Comparison of ENCODE assay signal across 26 cellular contexts in genomic region chr2:36013064-36013463, GRCh38.
"Had no signal": no experiment of that assay in that cellular context is flagged by ENCODE, and none has a peak within 500 bp of the region (broad histone marks: within the 10 kb centered on the region; RNA-seq: fewer than 3 reads in every experiment).

No MANE protein-coding gene starts in this region.

- H3K27me3 ChIP-seq: neutrophil, pancreas, right lobe of liver, sigmoid colon, stomach, suprapubic skin, testis, tibial artery, transverse colon, upper lobe of right lung, uterus had no signal

- H3K4me3 ChIP-seq: pancreas, prostate gland, right lobe of liver, sigmoid colon, stomach, suprapubic skin, testis, tibial artery, transverse colon, upper lobe of right lung, uterus had no signal

- ATAC-seq: naive thymus-derived CD8-positive, alpha-beta T cell; natural killer cell treated with Interleukin-12 subunit alpha and Interleukin-12 subunit beta and Interleukin-15 and Interleukin-18, amount 100 ng/mL, for 72 hours; pancreas; right cardiac atrium; right lobe of liver; stimulated activated effector memory CD8-positive, alpha-beta T cell treated with anti-CD3 and anti-CD28 coated beads, Interleukin-12 subunit alpha, Interleukin-12 subunit beta, amount 100 ng/mL, for 72 hours; stimulated activated naive B cell treated with anti-CD40 and anti-IgM and Interleukin-4, amounts not matched to agents 10 μg/mL and 1 μg/mL and 100 μg/mL, for 72 hours; upper lobe of right lung had no signal

- H3K4me1 ChIP-seq: pancreas, prostate gland, right lobe of liver, stomach, suprapubic skin, testis, tibial artery, transverse colon, upper lobe of right lung, uterus had no signal

- H3K9me3 ChIP-seq: neutrophil, pancreas, prostate gland, right lobe of liver, sigmoid colon, stomach, suprapubic skin, testis, tibial artery, transverse colon, upper lobe of right lung, uterus had no signal

- DNase-seq: naive thymus-derived CD8-positive, alpha-beta T cell; nephron progenitor cell; nucleus accumbens; pancreas; right cardiac atrium; right lobe of liver; sigmoid colon; small intestine; stimulated activated CD4-positive, alpha-beta T cell treated with anti-CD3 and anti-CD28 coated beads, Interleukin-15, amount 100 ng/mL, for 24 hours; stimulated activated CD4-positive, alpha-beta T cell treated with anti-CD3 and anti-CD28 coated beads, Interleukin-2, amount 100 ng/mL, for 24 hours; stimulated activated CD4-positive, alpha-beta T cell treated with anti-CD3 and anti-CD28 coated beads, Interleukin-2, amount 100 ng/mL, for 48 hours; stimulated activated CD4-positive, alpha-beta T cell treated with anti-CD3 and anti-CD28 coated beads, Interleukin-4, amount 100 ng/mL, for 24 hours; stimulated activated naive B cell treated with anti-CD40 and anti-IgM and Interleukin-4, amounts not matched to agents 10 μg/mL and 1 μg/mL and 100 μg/mL, for 72 hours; stimulated activated naive CD4-positive, alpha-beta T cell treated with Interleukin-2 at 50 U/mL for 16 hours; stomach; substantia nigra; testis; tibial artery; transverse colon; upper lobe of right lung; uterus had no signal

- H3K27ac ChIP-seq: neutrophil, pancreas, prostate gland, right lobe of liver, sigmoid colon, stomach, suprapubic skin, testis, tibial artery, transverse colon, upper lobe of right lung, uterus had no signal

- H3K36me3 ChIP-seq: neutrophil, pancreas, prostate gland, right lobe of liver, sigmoid colon, stomach, suprapubic skin, tibial artery, transverse colon, upper lobe of right lung, uterus had no signal
